19 cellular contexts compared by ENCODE assay signal in genomic region chr16:85836706-85837582, GRCh38. TPM values are rescaled to one million over a fixed set of nuclear protein-coding genes. Genes with fewer than 3 reads are reported as not detected.
DNase-seq lines count a peak whose midpoint lies in the region; ATAC-seq and TF ChIP-seq lines count a peak whose summit lies in the region.
"Had no signal": no experiment of that assay in that cellular context is flagged by ENCODE, and none has a peak within 500 bp of the region (broad histone marks: within the 10 kb centered on the region; RNA-seq: fewer than 3 reads in every experiment).

No MANE protein-coding gene starts in this region.

- H3K9me3 ChIP-seq in BLaER1 (no peaks in the 10 kb centered on the region), neural progenitor cell (ENCODE audit: low read depth) (no peaks in the 10 kb centered on the region), adrenal gland (replicated peaks in 1 of 3) (no peaks in the 10 kb centered on the region)

- no peak for ATAC-seq in GM23338
- no peak for ATAC-seq in SK-N-SH treated with all-trans-retinoic acid at 6 μM for 48 hours
- ATAC-seq: Panc1 had no signal

- H3K27me3 Mint-ChIP-seq in GM23338 (ENCODE audit: insufficient read depth, low read depth, poor library complexity): peaks cover 14% of the 10 kb centered on the region
- H3K27me3 Mint-ChIP-seq in neural progenitor cell (ENCODE audit: insufficient read depth, low read depth): peaks cover 29% of the 10 kb centered on the region

- H3F3A ChIP-seq in GM23338 (replicated peaks; ENCODE audit: low read depth) (no peaks in the 10 kb centered on the region), neural progenitor cell (ENCODE audit: low read depth) (no peaks in the 10 kb centered on the region)

- H2AFZ ChIP-seq in GM23338 (peak overlapping the region; percentile 69; the same call in 1 of the 2 replicates), neural progenitor cell (replicated peaks) (no peak overlapping the region)

- TF ChIP-seq CTCF in GM23338 (conservative IDR thresholded peaks at IDR 0.05; ENCODE audit: low read depth in 2 of 2) (no peak), neural progenitor cell (IDR thresholded peaks at IDR 0.05) (no peak), adrenal gland (IDR thresholded peaks at IDR 0.05) (no peak)

- H3K9me2 ChIP-seq in GM23338 (ENCODE audit: insufficient read depth): no peaks in the 10 kb centered on the region

- H3K27ac ChIP-seq in BLaER1 (peak overlapping the region; percentile 31; the same call in 1 of the 2 replicates), GM23338 (ENCODE audit: low read depth) (no peak overlapping the region), neural progenitor cell (no peak overlapping the region), adrenal gland (no peak overlapping the region)

- DNase-seq in GM23338 (ENCODE audit: low spot score): no peak
- DNase-seq in NOMO-1 treated with dmso at 0.1 percent for 144 hours (lab: John Stamatoyannopoulos, UW; ENCODE audit: unreplicated experiment): peak; percentile 43
- DNase-seq in neural progenitor cell (ENCODE audit: low spot score): no peak
- DNase-seq in RKO (ENCODE audit: low spot score): no peak
- DNase-seq in NCI-H2227 treated with DMSO at 0.1 percent for 48 hours (lab: John Stamatoyannopoulos, UW): no peak
- no peak for DNase-seq in adrenal gland
- DNase-seq: CD4-positive, alpha-beta memory T cell; DMS79 treated with DMSO at 0.1 percent for 48 hours; GOT3; NCI-H1436 treated with DMSO at 0.1 percent for 48 hours; NCI-H2081; NCI-H226; NCI-H526; NK-92 treated with Interleukin-12 subunit alpha and Interleukin-12 subunit beta, amount 100 ng/mL, for 24 hours; SHP77; SW 1271 had no signal

- peaks cover 22% of the 10 kb centered on the region for H3K9me3 Mint-ChIP-seq in GM23338
- peaks cover 10% of the 10 kb centered on the region for H3K9me3 Mint-ChIP-seq in neural progenitor cell

- H3K79me2 ChIP-seq in GM23338 (replicated peaks; ENCODE audit: insufficient read depth) (no peaks in the 10 kb centered on the region), neural progenitor cell (ENCODE audit: low read depth) (no peaks in the 10 kb centered on the region)

- H3K4me3 ChIP-seq in BLaER1 (no peak overlapping the region), GM23338 (no peak overlapping the region), neural progenitor cell (no peak overlapping the region), adrenal gland (no peak overlapping the region)

- H3K4me3 Mint-ChIP-seq in GM23338 (no peak overlapping the region), neural progenitor cell (no peak overlapping the region)
- H3K4me3 Mint-ChIP-seq: CD4-positive, alpha-beta memory T cell had no signal

- H3K36me3 Mint-ChIP-seq in GM23338 (ENCODE audit: low read depth): peaks cover 10% of the 10 kb centered on the region
- H3K36me3 Mint-ChIP-seq in neural progenitor cell: no peaks in the 10 kb centered on the region
- H3K36me3 Mint-ChIP-seq: CD4-positive, alpha-beta memory T cell had no signal

- no peaks in the 10 kb centered on the region for H4K20me1 ChIP-seq in BLaER1
- H4K20me1 ChIP-seq in GM23338 (replicated peaks; ENCODE audit: insufficient read depth): no peaks in the 10 kb centered on the region
- no peaks in the 10 kb centered on the region for H4K20me1 ChIP-seq in neural progenitor cell (ENCODE audit: low read depth)

- H3K9ac ChIP-seq in BLaER1 (peak overlapping the region; percentile 33; the same call in 1 of the 2 replicates), neural progenitor cell (no peak overlapping the region)

- H3K4me2 ChIP-seq in BLaER1 (peak overlapping the region; percentile 85), GM23338 (no peak overlapping the region), neural progenitor cell (no peak overlapping the region)

- no peaks in the 10 kb centered on the region for H3K27me3 ChIP-seq in BLaER1
- H3K27me3 ChIP-seq in GM23338 (ENCODE audit: insufficient read depth): no peaks in the 10 kb centered on the region
- H3K27me3 ChIP-seq in neural progenitor cell: no peaks in the 10 kb centered on the region
- peaks cover 22% of the 10 kb centered on the region for H3K27me3 ChIP-seq in adrenal gland

- H3K27ac Mint-ChIP-seq in GM23338 (no peak overlapping the region), neural progenitor cell (peak overlapping the region; percentile 34)
- H3K27ac Mint-ChIP-seq: CD4-positive, alpha-beta memory T cell had no signal

- H3K4me1 Mint-ChIP-seq in GM23338: no peaks in the 10 kb centered on the region; the same call in 2 of the 3 replicates
- no peaks in the 10 kb centered on the region for H3K4me1 Mint-ChIP-seq in neural progenitor cell
- H3K4me1 Mint-ChIP-seq: CD4-positive, alpha-beta memory T cell had no signal

- WGBS in adrenal gland, 4 donors: 63 to 70% (median 65%) methylated on average over 19 to 24 of the region's 24 CpGs

- TF ChIP-seq POLR2A in adrenal gland (IDR thresholded peaks at IDR 0.05): no peak

- H3K36me3 ChIP-seq in BLaER1 (no peaks in the 10 kb centered on the region), GM23338 (ENCODE audit: insufficient read depth) (no peaks in the 10 kb centered on the region), neural progenitor cell (no peaks in the 10 kb centered on the region), adrenal gland (replicated peaks in 1 of 2) (no peaks in the 10 kb centered on the region)

- intact Hi-C loops in adrenal gland (cut with DNase I): no loop called here

- H3K4me1 ChIP-seq in BLaER1: peaks cover 83% of the 10 kb centered on the region
- no peaks in the 10 kb centered on the region for H3K4me1 ChIP-seq in GM23338 (ENCODE audit: insufficient read depth)
- H3K4me1 ChIP-seq in neural progenitor cell: no peaks in the 10 kb centered on the region
- H3K4me1 ChIP-seq in adrenal gland (replicated peaks in 1 of 2): no peaks in the 10 kb centered on the region

TF ChIP-seq in GM23338, 12 proteins besides CTCF, POLR2A, EP300 and RAD21:
- no peak for TF ChIP-seq EZH2 (IDR thresholded peaks at IDR 0.05; ENCODE audit: low read depth, unreplicated experiment)
- no peak for TF ChIP-seq JUNB (IDR thresholded peaks at IDR 0.05; ENCODE audit: unreplicated experiment)

TF ChIP-seq in SK-N-SH treated with all-trans-retinoic acid at 6 μM for 48 hours, 23 proteins besides CTCF, POLR2A, EP300 and RAD21 (continues in another document):
- no peak for TF ChIP-seq TSHZ2 (CRISPR knock-in tag; IDR thresholded peaks at IDR 0.05)
- no peak for TF ChIP-seq OSR1 (CRISPR knock-in tag; IDR thresholded peaks at IDR 0.05)
- no peak for TF ChIP-seq CSDC2 (CRISPR knock-in tag; IDR thresholded peaks at IDR 0.05)
- no peak for TF ChIP-seq ARNTL (CRISPR knock-in tag; IDR thresholded peaks at IDR 0.05; ENCODE audit: borderline replicate concordance, low read depth)
- TF ChIP-seq ZFP30 (CRISPR knock-in tag; IDR thresholded peaks at IDR 0.05): no peak
- TF ChIP-seq ESRRG (CRISPR knock-in tag; IDR thresholded peaks at IDR 0.05): no peak
- no peak for TF ChIP-seq ZFP3 (CRISPR knock-in tag; IDR thresholded peaks at IDR 0.05)
- no peak for TF ChIP-seq TOX (CRISPR knock-in tag; IDR thresholded peaks at IDR 0.05; ENCODE audit: borderline replicate concordance)
- no peak for TF ChIP-seq BACH2 (CRISPR knock-in tag; IDR thresholded peaks at IDR 0.05; ENCODE audit: borderline replicate concordance)
- no peak for TF ChIP-seq ISL1 (CRISPR knock-in tag; IDR thresholded peaks at IDR 0.05)
- no peak for TF ChIP-seq RARB (CRISPR knock-in tag; IDR thresholded peaks at IDR 0.05)
- no peak for TF ChIP-seq SNAI2 (CRISPR knock-in tag; IDR thresholded peaks at IDR 0.05)

RNA-seq across cellular contexts. Expression of gene COX4I1, which starts 37.4 kb away (rescaled TPM):
- total RNA-seq in GM23338 (2014; rRNA removed; shearing (Covaris generic)): 329 and 388 TPM in 2 replicates
- polyA plus RNA-seq in GM23338 (2016; fragmentation: Nextera tagmentation; extraction: Ambion mirVana): 1,008 and 1,053 TPM in 2 replicates
- total RNA-seq in neural progenitor cell (ENCODE audit: low replicate concordance): 308 and 386 TPM in 2 replicates
- 100 to 1,000 TPM; 466 to 710 (median 531) TPM for total RNA-seq in adrenal gland
- polyA plus RNA-seq in adrenal gland: 1,000 to 10,000 TPM in 2 of 3 donors, 100 to 1,000 TPM in 1; 506 to 1,628 (median 1,006) TPM

RNA-seq across cellular contexts. Expression of gene EMC8, which starts 37.6 kb away (rescaled TPM):
- total RNA-seq in GM23338 (2014; rRNA removed; shearing (Covaris generic)): 61.0 and 69.4 TPM in 2 replicates
- polyA plus RNA-seq in GM23338 (2016; fragmentation: Nextera tagmentation; extraction: Ambion mirVana): 47.5 and 51.1 TPM in 2 replicates
- total RNA-seq in neural progenitor cell (ENCODE audit: low replicate concordance): 25.1 and 38.7 TPM in 2 replicates
- total RNA-seq in adrenal gland: 10 to 100 TPM; 16.9 to 53.8 (median 25.5) TPM
- 10 to 100 TPM; 10.7 to 21.7 (median 11.3) TPM for polyA plus RNA-seq in adrenal gland
